In the genomic region with DNA sequence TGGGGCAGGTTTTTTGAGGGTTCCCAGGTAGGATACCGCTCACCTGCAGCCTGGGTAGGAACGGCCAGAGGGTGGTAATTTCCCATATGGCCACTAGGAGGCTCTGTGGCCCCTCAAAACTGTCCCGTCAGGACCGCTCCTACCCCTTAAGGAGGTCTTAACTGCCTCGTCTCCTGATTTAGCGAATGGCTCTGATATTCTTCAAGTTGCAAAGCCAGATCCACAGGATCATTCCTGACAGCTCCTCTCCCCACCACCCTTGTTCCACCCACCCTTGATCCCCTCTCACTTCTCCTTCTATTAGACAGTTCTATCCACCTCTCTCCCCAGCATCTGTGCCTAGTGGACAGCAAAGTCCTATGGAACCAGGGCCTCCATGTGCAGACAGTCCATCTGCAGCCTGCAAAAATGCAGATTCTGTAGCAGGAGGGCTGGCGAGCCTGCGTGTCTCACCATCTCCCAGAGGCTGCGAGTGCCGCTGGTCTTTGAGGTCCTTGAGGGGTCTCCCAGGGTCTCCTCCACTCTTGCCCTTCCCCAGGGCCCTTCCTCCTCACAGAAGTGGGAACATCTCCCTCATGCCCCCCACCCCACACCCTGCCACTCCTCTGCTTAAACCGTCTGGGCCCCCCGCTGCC, we compare ENCODE assay signal across 8 cellular contexts. TPM values are rescaled to one million over a fixed set of nuclear protein-coding genes. Genes with fewer than 3 reads are reported as not detected.
DNase-seq lines count a peak whose midpoint lies in the region; ATAC-seq and TF ChIP-seq lines count a peak whose summit lies in the region.

No MANE protein-coding gene starts in this region.

- H3K27ac ChIP-seq in Panc1 (ENCODE audit: low read length) (peak overlapping the region; percentile 39; the same call in 1 of the 2 replicates), gastroesophageal sphincter (peak overlapping the region in 1 of 4 donors; percentile 33), upper lobe of right lung (no peak overlapping the region)

- ATAC-seq in HG03342 (IDR thresholded peaks at IDR 0.05; ENCODE audit: unreplicated experiment) = peak; percentile 74
- ATAC-seq in Panc1 = peak; percentile 84
- peak; percentile 72 for ATAC-seq in gastroesophageal sphincter
- no peak for ATAC-seq in omental fat pad (ENCODE audit: low FRiP score)
- ATAC-seq in upper lobe of right lung = peak; percentile 79

- H3K9me3 ChIP-seq in Panc1 (ENCODE audit: control insufficient read depth, insufficient read depth, low read depth, low read length) = no peaks in the 10 kb centered on the region
- H3K9me3 ChIP-seq in gastroesophageal sphincter = no peaks in the 10 kb centered on the region
- H3K9me3 ChIP-seq in upper lobe of right lung = no peaks in the 10 kb centered on the region

- no peak for TF ChIP-seq EP300 in gastroesophageal sphincter (IDR thresholded peaks at IDR 0.05)

- H3K27me3 ChIP-seq in Panc1 (ENCODE audit: control insufficient read depth, insufficient read depth, low read length) = no peaks in the 10 kb centered on the region
- no peaks in the 10 kb centered on the region for H3K27me3 ChIP-seq in gastroesophageal sphincter
- no peaks in the 10 kb centered on the region for H3K27me3 ChIP-seq in upper lobe of right lung

- peaks cover 11% of the 10 kb centered on the region for H3K4me1 ChIP-seq in Panc1 (ENCODE audit: control insufficient read depth, insufficient read depth, low read length)
- peaks cover 0 to 22% (median 0%) of the 10 kb centered on the region in 3 donors for H3K4me1 ChIP-seq in gastroesophageal sphincter
- no peaks in the 10 kb centered on the region for H3K4me1 ChIP-seq in upper lobe of right lung

- intact Hi-C loops in Panc1 (cut with micrococcal nuclease; ENCODE audit: unreplicated experiment) = no loop called here
- intact Hi-C loops in upper lobe of right lung (cut with DNase I) = loop anchor here (10.0 kb wide), 2 partner anchors 430 to 530 kb away; no protein-coding TSS in a partner anchor

- POLR2A ChIA-PET in Panc1 (lab: Charles Lee) = no interaction called here

- CTCF ChIA-PET in Panc1 (lab: Charles Lee) = interaction anchor here (0.7 to 1.0 kb wide), 2 partner anchors 32 to 191 kb away, joined by 5 to 9 read pairs; no protein-coding TSS in a partner anchor

- no peak for TF ChIP-seq POLR2A in gastroesophageal sphincter (IDR thresholded peaks at IDR 0.05)

- H3K4me3 ChIP-seq in Panc1 (ENCODE audit: low read depth in 2 of 2, low read length in 2 of 2) (no peak overlapping the region), gastroesophageal sphincter (no peak overlapping the region), upper lobe of right lung (no peak overlapping the region)

- WGBS in gastroesophageal sphincter (ENCODE audit: low coverage in 1 of 2), 2 donors = 23% methylated on average over 8 of the region's 12 CpGs; no CpG with 5 or more reads in 1 of the 2 donors

- in situ Hi-C loops in Panc1 (cut with HindIII; ENCODE audit: low pct_unique_long_range_greater_than_20kb, low sequenced_read_pairs) = no loop called here

- TF ChIP-seq CTCF in Panc1 (IDR thresholded peaks at IDR 0.05) = peak; percentile 94
- peak in 3 of 4 experiments; percentile 90 to 95 (median 93) for TF ChIP-seq CTCF in gastroesophageal sphincter (IDR thresholded peaks at IDR 0.05)
- peak in 1 of 3 donors; percentile 84 for TF ChIP-seq CTCF in omental fat pad (IDR thresholded peaks at IDR 0.05)
- peak; percentile 91 for TF ChIP-seq CTCF in upper lobe of right lung (IDR thresholded peaks at IDR 0.05)

- H3K36me3 ChIP-seq in Panc1 (ENCODE audit: control insufficient read depth, insufficient read depth, low read length) (peaks cover 7% of the 10 kb centered on the region), gastroesophageal sphincter (peaks cover 0 to 76% of the 10 kb centered on the region in 2 donors), upper lobe of right lung (peaks cover 28% of the 10 kb centered on the region)

- BruUV-seq in Panc1 (replicated peaks; lab: Mats Ljungman, UMichigan) = no TSS peak

- DNase-seq in SKM-1 treated with dmso at 0.1 percent for 144 hours (lab: John Stamatoyannopoulos, UW; ENCODE audit: unreplicated experiment) (peak; percentile 7), SKM-1 (lab: John Stamatoyannopoulos, UW; ENCODE audit: unreplicated experiment) (no peak), Panc1 (ENCODE audit: low read depth, low spot score) (peak; percentile 48), omental fat pad (ENCODE audit: low spot score) (peak; percentile 20), upper lobe of right lung (peak; percentile 61)
- DNase-seq in activated T-helper 9 cell treated with anti-CD3 and anti-CD28 coated beads, Interleukin-2, amount 50 U/mL, for 16 hours (ENCODE audit: low read depth) = peak; percentile 30

RNA-seq across cellular contexts. Expression of a gene that starts 34.3 kb away (rescaled TPM):
- not detected for total RNA-seq in Panc1 (2021; ENCODE audit: unreplicated experiment)
- not detected for polyA plus RNA-seq in Panc1 (2012; ENCODE audit: insufficient read length)
- total RNA-seq in gastroesophageal sphincter = under 1 TPM in 2 of 4 donors, not detected in 2; 0.08 to 0.32 TPM
- total RNA-seq in omental fat pad = under 1 TPM in 3 of 4 donors, not detected in 1; 0.28 to 0.84 (median 0.56) TPM
- 2.7 TPM for total RNA-seq in upper lobe of right lung

RNA-seq across cellular contexts. Expression of a gene that starts 55.3 kb away (rescaled TPM):
- total RNA-seq in Panc1 (2021; ENCODE audit: unreplicated experiment) = 89.8 TPM
- 103 TPM for polyA plus RNA-seq in Panc1 (2012; ENCODE audit: insufficient read length)
- total RNA-seq in gastroesophageal sphincter = 10 to 100 TPM in 3 of 4 donors, 1 to 10 TPM in 1; 9.6 to 47.5 (median 18.9) TPM
- 10 to 100 TPM; 10.4 to 42.7 (median 18.9) TPM for total RNA-seq in omental fat pad
- 49.1 TPM for total RNA-seq in upper lobe of right lung
